Comparison of ENCODE assay signal across 21 cellular contexts in genomic region chr4:151799417-151800030, GRCh38. TPM values are rescaled to one million over a fixed set of nuclear protein-coding genes. Genes with fewer than 3 reads are reported as not detected.
DNase-seq lines count a peak whose midpoint lies in the region; ATAC-seq and TF ChIP-seq lines count a peak whose summit lies in the region.
"Had no signal": no experiment of that assay in that cellular context is flagged by ENCODE, and none has a peak within 500 bp of the region (broad histone marks: within the 10 kb centered on the region; RNA-seq: fewer than 3 reads in every experiment).

No MANE protein-coding gene starts in this region.

- H3K4me1 ChIP-seq in mucosa of descending colon (ENCODE audit: low read depth) = peaks cover 7% of the 10 kb centered on the region
- H3K4me1 ChIP-seq: uterus had no signal

- H3K36me3 ChIP-seq in mucosa of descending colon (ENCODE audit: low read depth) = no peaks in the 10 kb centered on the region
- H3K36me3 ChIP-seq: uterus had no signal

- ATAC-seq in GM18867 (IDR thresholded peaks at IDR 0.05; ENCODE audit: unreplicated experiment) (peak; percentile 31), mucosa of descending colon (peak; percentile 65), HG03439 (IDR thresholded peaks at IDR 0.05; ENCODE audit: unreplicated experiment) (no peak), HG03159 (IDR thresholded peaks at IDR 0.05; ENCODE audit: unreplicated experiment) (no peak)
- ATAC-seq: activated CD4-positive, alpha-beta T cell treated with anti-CD3 and anti-CD28 coated beads for 36 hours; SK-N-SH treated with all-trans-retinoic acid at 6 μM for 48 hours; stimulated activated naive CD8-positive, alpha-beta T cell treated with anti-CD3 and anti-CD28 coated beads, Interleukin-15, Interleukin-2, amounts not matched to agents 100 U/mL and 50 U/mL, for 24 hours had no signal

- intact Hi-C loops in mucosa of descending colon (cut with DNase I, micrococcal nuclease) = loop anchor here in 1 of 2 donors (2.0 kb wide), 1 partner anchor 39 kb away; the partner anchor contains the start of gene GATB

- peak; percentile 79 for DNase-seq in NCI-H82 (lab: John Stamatoyannopoulos, UW)
- DNase-seq in epithelial cell of esophagus (ENCODE audit: low read depth) = peak; percentile 36
- DNase-seq in mucosa of descending colon = no peak
- no peak for DNase-seq in hepatic stellate cell (ENCODE audit: low spot score)
- no peak for DNase-seq in occipital lobe (lab: John Stamatoyannopoulos, UW)
- DNase-seq: activated CD4-positive, alpha-beta T cell treated with anti-CD3 and anti-CD28 coated beads for 36 hours; activated effector memory CD4-positive, alpha-beta T cell treated with Interleukin-2 at 50 U/mL for 16 hours; aorta; C1 segment of cervical spinal cord; central memory CD4-positive, alpha-beta T cell; COR-L47; KBM-7; NCI-H1417 treated with DMSO at 0.1 percent for 48 hours; NCI-H2107; NCI-H748 treated with DMSO at 0.1 percent for 48 hours; stimulated activated naive CD8-positive, alpha-beta T cell treated with anti-CD3 and anti-CD28 coated beads, Interleukin-15, Interleukin-2, amounts not matched to agents 100 U/mL and 50 U/mL, for 24 hours; uterus had no signal

- H3K4me3 ChIP-seq in epithelial cell of esophagus (ENCODE audit: low read length) (no peak overlapping the region), mucosa of descending colon (no peak overlapping the region)
- H3K4me3 ChIP-seq: uterus had no signal

- no peaks in the 10 kb centered on the region for H3K9me3 ChIP-seq in mucosa of descending colon
- H3K9me3 ChIP-seq: uterus had no signal

- TF ChIP-seq CTCF in epithelial cell of esophagus (IDR thresholded peaks at IDR 0.05; ENCODE audit: insufficient read depth, low read depth, low read length, missing control alignments) = no peak
- TF ChIP-seq CTCF in mucosa of descending colon (IDR thresholded peaks at IDR 0.05) = no peak

RNA-seq across cellular contexts. Expression of gene GATB, which starts 38.7 kb away (rescaled TPM):
- 10 to 100 TPM; 15.6 to 20.2 (median 17.2) TPM for total RNA-seq in mucosa of descending colon
- 20.7 TPM for total RNA-seq in occipital lobe

Comparison
In these comparisons a context has a peak if more than half of its experiments do, and no peak if none do; other contexts are left out.
1. ATAC-seq: peak in GM18867 (single experiment) and mucosa of descending colon (single experiment); none in HG03439 (single experiment) and HG03159 (single experiment).
2. DNase-seq: peak in NCI-H82 (single experiment) and epithelial cell of esophagus (single experiment); none in mucosa of descending colon (0 of 3), hepatic stellate cell (single experiment) and occipital lobe (single experiment).